Comparison of ENCODE assay signal across 8 cellular contexts in genomic region chr3:14826069-14826468, GRCh38. TPM values are rescaled to one million over a fixed set of nuclear protein-coding genes. Genes with fewer than 3 reads are reported as not detected.
"Had no signal": no experiment of that assay in that cellular context is flagged by ENCODE, and none has a peak within 500 bp of the region (broad histone marks: within the 10 kb centered on the region; RNA-seq: fewer than 3 reads in every experiment).

No MANE protein-coding gene starts in this region.

- H3K4me1 ChIP-seq: HAP-1 had no signal

- H2AFZ ChIP-seq: GM23248, GM23338 had no signal

- H3K27ac ChIP-seq: GM23248 had no signal

- H3K9ac ChIP-seq: GM23248 had no signal

- DNase-seq: GM23248, GOT3, H7, H9, HCEC 1CT, HFFc6 had no signal

- H3K4me3 ChIP-seq: GM23248, GM23338, HAP-1 had no signal

- H3K4me2 ChIP-seq: GM23338 had no signal

- H3K36me3 ChIP-seq: HAP-1 had no signal

- H3K9me3 ChIP-seq: HAP-1 had no signal

RNA-seq across cellular contexts. Expression of gene FGD5, which starts 7.3 kb away (rescaled TPM):
- total RNA-seq: GM23248, HFFc6 had no signal
- polyA plus RNA-seq: GM23248 had no signal
